In genomic region chr6:44285552-44286284, GRCh38 we compare ENCODE assay signal across 1 cellular context.
TF ChIP-seq lines count a peak whose summit lies in the region.

No MANE protein-coding gene starts in this region.

TF ChIP-seq in HepG2, 621 proteins besides CTCF, POLR2A, EP300 and RAD21:
- TF ChIP-seq SIN3A (IDR thresholded peaks at IDR 0.05; ENCODE audit: borderline replicate concordance, low read depth, low read length) (0 out of 2 replicates have a peak, but pooled peaks have one; percentile 37), HBP1 (CRISPR knock-in tag; IDR thresholded peaks at IDR 0.05; ENCODE audit: low read depth) (0 out of 2 replicates have a peak, but pooled peaks have one; percentile 41), TFAP4 (IDR thresholded peaks at IDR 0.05; ENCODE audit: borderline replicate concordance, low read depth) (peak; percentile 70; the same call in 1 of the 2 replicates), SMAD1 (CRISPR knock-in tag; IDR thresholded peaks at IDR 0.05; ENCODE audit: borderline replicate concordance, low read depth) (no peak), ATF2 (CRISPR knock-in tag; IDR thresholded peaks at IDR 0.05) (no peak), ZNF343 (CRISPR knock-in tag; IDR thresholded peaks at IDR 0.05) (no peak), ATF4 (CRISPR knock-in tag; IDR thresholded peaks at IDR 0.05) (no peak), REST (IDR thresholded peaks at IDR 0.05; ENCODE audit: borderline replicate concordance in 1 of 2, low read depth in 1 of 2, low read length in 2 of 2) (peak; percentile 69 to 96), ZNF609 (CRISPR knock-in tag; IDR thresholded peaks at IDR 0.05; ENCODE audit: borderline replicate concordance) (no peak), YEATS2 (CRISPR knock-in tag; IDR thresholded peaks at IDR 0.05; ENCODE audit: borderline replicate concordance) (no peak), ZNF251 (CRISPR knock-in tag; IDR thresholded peaks at IDR 0.05) (no peak), ATF5 (CRISPR knock-in tag; IDR thresholded peaks at IDR 0.05; ENCODE audit: low read depth) (no peak), ZNF20 (CRISPR knock-in tag; IDR thresholded peaks at IDR 0.05) (no peak), TGIF2 (CRISPR knock-in tag; IDR thresholded peaks at IDR 0.05) (no peak), WIZ (CRISPR knock-in tag; IDR thresholded peaks at IDR 0.05) (0 out of 2 replicates have a peak, but pooled peaks have one; percentile 45), ZNF331 (CRISPR knock-in tag; IDR thresholded peaks at IDR 0.05) (0 out of 2 replicates have a peak, but pooled peaks have one; percentile 37), MIER2 (CRISPR knock-in tag; IDR thresholded peaks at IDR 0.05) (peak; percentile 97), ZNF644 (CRISPR knock-in tag; IDR thresholded peaks at IDR 0.05; ENCODE audit: low read depth) (peak; percentile 53; the same call in 1 of the 2 replicates), MATR3 (CRISPR knock-in tag; IDR thresholded peaks at IDR 0.05) (0 out of 2 replicates have a peak, but pooled peaks have one; percentile 38), SAP130 (CRISPR knock-in tag; IDR thresholded peaks at IDR 0.05; ENCODE audit: low read depth) (0 out of 2 replicates have a peak, but pooled peaks have one; percentile 28), FOXC1 (CRISPR knock-in tag; IDR thresholded peaks at IDR 0.05; ENCODE audit: borderline replicate concordance) (no peak), EHMT2 (IDR thresholded peaks at IDR 0.05; ENCODE audit: borderline replicate concordance, low read depth, low read length) (peak; percentile 94)
